In the genomic region with DNA sequence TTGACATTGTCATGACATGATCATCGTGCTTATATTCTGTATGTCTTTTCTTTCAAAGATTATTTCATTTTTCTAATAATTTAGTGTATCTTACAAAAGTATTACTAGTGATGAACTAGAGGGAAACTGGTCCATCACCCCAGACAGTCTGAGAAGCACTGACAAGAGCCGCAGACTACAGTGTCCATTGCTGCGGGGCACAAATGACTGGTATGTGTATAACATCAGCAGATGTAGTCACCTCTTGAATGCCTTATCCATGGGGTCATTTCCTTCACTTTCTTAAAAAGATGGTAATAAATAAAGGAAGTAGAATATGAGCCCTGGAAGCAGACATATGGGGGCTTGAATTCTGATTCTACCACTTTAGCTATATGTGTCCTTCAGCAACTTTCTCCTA, we compare ENCODE assay signal across 27 cellular contexts.
"Had no signal": no experiment of that assay in that cellular context is flagged by ENCODE, and none has a peak within 500 bp of the region (broad histone marks: within the 10 kb centered on the region; RNA-seq: fewer than 3 reads in every experiment).

No MANE protein-coding gene starts in this region.

- DNase-seq: activated B cell treated with CpG ODN at 0.5 μM for 24 hours; activated CD4-positive, alpha-beta T cell treated with anti-CD3 and anti-CD28 coated beads for 1 hour; activated CD4-positive, alpha-beta T cell treated with anti-CD3 and anti-CD28 coated beads, Interleukin-2, amount 10 ng/mL, durations not matched to agents 24 days and 14 days; activated CD4-positive, alpha-beta T cell treated with anti-CD3 and anti-CD28 coated beads, Interleukin-2, amount 50 U/mL, for 4 hours; activated CD8-positive, alpha-beta T cell treated with anti-CD3 and anti-CD28 coated beads, Interleukin-2, amount 10 ng/mL, durations not matched to agents 7 days and 5 days; activated gamma-delta T cell treated with Interleukin-2 at 50 U/mL for 16 hours; activated naive CD4-positive, alpha-beta T cell treated with anti-CD3 and anti-CD28 coated beads for 36 hours; activated T-cell treated with anti-CD3 and anti-CD28 coated beads, Interleukin-2, amount 50 U/mL, for 24 hours; adrenal gland; body of pancreas; central memory CD4-positive, alpha-beta T cell; NCI-H1092 treated with DMSO at 0.1 percent for 48 hours; NCI-H1417; NCI-H187; NCI-H2171 treated with DMSO at 0.1 percent for 48 hours; NCI-H446; NCI-H524; RPMI8226; SHP77 treated with DMSO at 0.1 percent for 48 hours; T-cell; T-helper 2 cell; T-helper 9 cell had no signal

- H3K4me1 ChIP-seq: SJSA1 had no signal

- H3K9me3 Mint-ChIP-seq: activated B cell treated with CpG ODN at 0.5 μM for 24 hours; activated CD4-positive, alpha-beta T cell treated with anti-CD3 and anti-CD28 coated beads, Interleukin-2, amount 10 ng/mL, durations not matched to agents 24 days and 14 days; activated naive CD4-positive, alpha-beta T cell treated with anti-CD3 and anti-CD28 coated beads for 36 hours; activated naive CD4-positive, alpha-beta T cell treated with anti-CD3 and anti-CD28 coated beads, Interleukin-2, amount 50 U/mL, for 72 hours; activated T-cell treated with anti-CD3 and anti-CD28 coated beads, Interleukin-2, amount 50 U/mL, for 24 hours; T-cell had no signal

- H3K27me3 Mint-ChIP-seq: activated B cell treated with CpG ODN at 0.5 μM for 24 hours; activated CD4-positive, alpha-beta T cell treated with anti-CD3 and anti-CD28 coated beads, Interleukin-2, amount 10 ng/mL, durations not matched to agents 24 days and 14 days; activated T-cell treated with anti-CD3 and anti-CD28 coated beads, Interleukin-2, amount 50 U/mL, for 24 hours; T-cell had no signal

- ATAC-seq: activated CD8-positive, alpha-beta T cell treated with anti-CD3 and anti-CD28 coated beads, Interleukin-2, amount 10 ng/mL, durations not matched to agents 7 days and 5 days; activated naive CD4-positive, alpha-beta T cell treated with anti-CD3 and anti-CD28 coated beads, Interleukin-2, amount 50 U/mL, for 72 hours; body of pancreas; Panc1; SK-N-SH treated with all-trans-retinoic acid at 6 μM for 48 hours; T-cell had no signal

- H3K27me3 ChIP-seq: adrenal gland, body of pancreas, SJSA1 had no signal

- H3K4me3 Mint-ChIP-seq: activated B cell treated with CpG ODN at 0.5 μM for 24 hours; activated CD4-positive, alpha-beta T cell treated with anti-CD3 and anti-CD28 coated beads, Interleukin-2, amount 10 ng/mL, durations not matched to agents 24 days and 14 days; activated CD8-positive, alpha-beta T cell treated with anti-CD3 and anti-CD28 coated beads, Interleukin-2, amount 10 ng/mL, durations not matched to agents 7 days and 5 days; activated naive CD4-positive, alpha-beta T cell treated with anti-CD3 and anti-CD28 coated beads for 36 hours; activated T-cell treated with anti-CD3 and anti-CD28 coated beads, Interleukin-2, amount 50 U/mL, for 24 hours; T-cell had no signal

- H3K4me3 ChIP-seq: adrenal gland, body of pancreas, SJSA1 had no signal

- H3K27ac Mint-ChIP-seq: activated CD4-positive, alpha-beta T cell treated with anti-CD3 and anti-CD28 coated beads, Interleukin-2, amount 10 ng/mL, durations not matched to agents 24 days and 14 days; activated CD8-positive, alpha-beta T cell treated with anti-CD3 and anti-CD28 coated beads, Interleukin-2, amount 10 ng/mL, durations not matched to agents 7 days and 5 days; activated naive CD4-positive, alpha-beta T cell treated with anti-CD3 and anti-CD28 coated beads for 36 hours had no signal

- H3K9me3 ChIP-seq: adrenal gland, body of pancreas, SJSA1 had no signal

- H3K9ac ChIP-seq: KMS-11 had no signal

- H3K4me2 ChIP-seq: KMS-11 had no signal

- H3K27ac ChIP-seq: adrenal gland, body of pancreas, KMS-11, SJSA1 had no signal
